Comparison of ENCODE assay signal across 26 cellular contexts in the genomic region with DNA sequence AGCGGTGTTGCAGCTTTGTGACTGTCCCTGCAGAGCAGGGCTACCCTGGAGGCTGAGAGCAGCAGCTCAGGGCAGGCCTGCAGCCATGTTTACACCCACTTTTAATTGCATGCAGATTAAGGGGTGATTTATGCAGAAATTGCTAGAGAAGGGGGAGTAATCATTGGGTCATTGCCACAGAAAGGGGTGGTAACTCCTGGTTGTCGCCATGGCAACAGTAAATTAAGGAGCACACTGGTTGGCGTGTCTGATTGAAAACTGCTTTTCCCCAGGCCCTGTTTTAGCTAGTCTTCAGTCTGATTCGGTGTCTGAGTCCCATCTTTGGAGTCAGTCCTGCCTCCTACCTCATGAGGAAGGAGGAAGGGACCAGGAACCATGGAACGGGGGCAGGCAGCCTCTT.
DNase-seq lines count a peak whose midpoint lies in the region; ATAC-seq and TF ChIP-seq lines count a peak whose summit lies in the region.
"Had no signal": no experiment of that assay in that cellular context is flagged by ENCODE, and none has a peak within 500 bp of the region (broad histone marks: within the 10 kb centered on the region; RNA-seq: fewer than 3 reads in every experiment).

No MANE protein-coding gene starts in this region.

- H3K27ac ChIP-seq in neural progenitor cell: no peak overlapping the region
- H3K27ac ChIP-seq: ascending aorta, heart left ventricle, SJSA1 had no signal

- no peaks in the 10 kb centered on the region for H3K36me3 Mint-ChIP-seq in neural progenitor cell
- H3K36me3 Mint-ChIP-seq: activated naive CD4-positive, alpha-beta T cell treated with anti-CD3 and anti-CD28 coated beads, Interleukin-2, amount 50 U/mL, for 72 hours; memory B cell; stimulated activated effector memory CD8-positive, alpha-beta T cell treated with anti-CD3 and anti-CD28 coated beads, Interleukin-12 subunit alpha, Interleukin-12 subunit beta, amount 100 ng/mL, for 72 hours; T-cell had no signal

- H3K9me3 ChIP-seq in neural progenitor cell (ENCODE audit: low read depth): no peaks in the 10 kb centered on the region
- H3K9me3 ChIP-seq: ascending aorta, BE2C, Caco-2, heart left ventricle, SJSA1 had no signal

- no peaks in the 10 kb centered on the region for H4K20me1 ChIP-seq in neural progenitor cell (ENCODE audit: low read depth)

- no peak overlapping the region for H3K4me2 ChIP-seq in neural progenitor cell

- H2AFZ ChIP-seq in neural progenitor cell (replicated peaks): no peak overlapping the region

- no peaks in the 10 kb centered on the region for H3K27me3 ChIP-seq in H7 (ENCODE audit: control insufficient read depth, insufficient read depth, low read length)
- peaks cover 9% of the 10 kb centered on the region for H3K27me3 ChIP-seq in neural progenitor cell
- H3K27me3 ChIP-seq: ascending aorta, BE2C had no signal

- no peak overlapping the region for H3K4me3 Mint-ChIP-seq in neural progenitor cell
- H3K4me3 Mint-ChIP-seq: activated CD4-positive, alpha-beta T cell treated with anti-CD3 and anti-CD28 coated beads for 36 hours; memory B cell; stimulated activated effector memory CD8-positive, alpha-beta T cell treated with anti-CD3 and anti-CD28 coated beads, Interleukin-12 subunit alpha, Interleukin-12 subunit beta, amount 100 ng/mL, for 72 hours; T-cell had no signal

- H3K36me3 ChIP-seq in H7 (replicated peaks; ENCODE audit: control insufficient read depth, insufficient read depth, low read length) (no peaks in the 10 kb centered on the region), neural progenitor cell (no peaks in the 10 kb centered on the region)
- H3K36me3 ChIP-seq: ascending aorta, BE2C, heart left ventricle, SJSA1 had no signal

- H3K79me2 ChIP-seq in neural progenitor cell (ENCODE audit: low read depth): no peaks in the 10 kb centered on the region

- H3K9me3 Mint-ChIP-seq in neural progenitor cell: peaks cover 20% of the 10 kb centered on the region
- H3K9me3 Mint-ChIP-seq: T-cell had no signal

- no peak overlapping the region for H3K9ac ChIP-seq in neural progenitor cell

- H3K27ac Mint-ChIP-seq in neural progenitor cell: peak overlapping the region; percentile 21
- H3K27ac Mint-ChIP-seq: activated CD4-positive, alpha-beta T cell treated with anti-CD3 and anti-CD28 coated beads for 36 hours; memory B cell; stimulated activated effector memory CD8-positive, alpha-beta T cell treated with anti-CD3 and anti-CD28 coated beads, Interleukin-12 subunit alpha, Interleukin-12 subunit beta, amount 100 ng/mL, for 72 hours; T-cell had no signal

- no peak for ATAC-seq in HG03520 (IDR thresholded peaks at IDR 0.05; ENCODE audit: unreplicated experiment)
- no peak for ATAC-seq in GM18909 (IDR thresholded peaks at IDR 0.05; ENCODE audit: poor library complexity, unreplicated experiment)
- ATAC-seq: activated CD4-positive, alpha-beta T cell treated with anti-CD3 and anti-CD28 coated beads for 36 hours; activated naive CD4-positive, alpha-beta T cell treated with anti-CD3 and anti-CD28 coated beads, Interleukin-2, amount 50 U/mL, for 72 hours; GM12878; heart left ventricle; left cardiac atrium; stimulated activated effector memory CD8-positive, alpha-beta T cell treated with anti-CD3 and anti-CD28 coated beads, Interleukin-12 subunit alpha, Interleukin-12 subunit beta, amount 100 ng/mL, for 72 hours; T-cell had no signal

- H3K27me3 Mint-ChIP-seq in neural progenitor cell (ENCODE audit: insufficient read depth, low read depth): peaks cover 11% of the 10 kb centered on the region
- H3K27me3 Mint-ChIP-seq: activated CD4-positive, alpha-beta T cell treated with anti-CD3 and anti-CD28 coated beads for 36 hours; memory B cell; T-cell had no signal

- no peak for TF ChIP-seq CTCF in neural progenitor cell (IDR thresholded peaks at IDR 0.05)

- DNase-seq in NCI-H2029 (lab: John Stamatoyannopoulos, UW) (peak; percentile 1), NCI-H2029 treated with DMSO at 0.1 percent for 48 hours (lab: John Stamatoyannopoulos, UW) (no peak), H7 (peak; percentile 21), neural progenitor cell (ENCODE audit: low spot score) (peak; percentile 42), NCI-H345 (lab: John Stamatoyannopoulos, UW) (no peak)
- DNase-seq in activated CD8-positive, alpha-beta memory T cell treated with anti-CD3 and anti-CD28 coated beads, Interleukin-2, amount 50 U/mL, for 48 hours: peak; percentile 34
- DNase-seq: activated CD4-positive, alpha-beta T cell treated with anti-CD3 and anti-CD28 coated beads for 36 hours; BE2C; Caco-2; central memory CD4-positive, alpha-beta T cell; left cardiac atrium; NCI-H1105; NCI-H2081 treated with DMSO at 0.1 percent for 48 hours; NCI-H510A treated with DMSO at 0.1 percent for 48 hours; stimulated activated CD4-positive, alpha-beta T cell treated with anti-CD3 and anti-CD28 coated beads, Interleukin-2, amount 100 ng/mL, for 48 hours; substantia nigra had no signal

- peaks cover 22% of the 10 kb centered on the region for H3K4me1 Mint-ChIP-seq in neural progenitor cell
- H3K4me1 Mint-ChIP-seq: memory B cell had no signal

- peaks cover 9% of the 10 kb centered on the region for H3K4me1 ChIP-seq in neural progenitor cell
- H3K4me1 ChIP-seq: ascending aorta, BE2C, Caco-2, heart left ventricle, SJSA1 had no signal

- peaks cover 2% of the 10 kb centered on the region for H3F3A ChIP-seq in neural progenitor cell (ENCODE audit: low read depth)

- H3K4me3 ChIP-seq in H7 (ENCODE audit: insufficient read depth, low read depth, low read length): no peak overlapping the region
- H3K4me3 ChIP-seq in neural progenitor cell: no peak overlapping the region
- H3K4me3 ChIP-seq: ascending aorta, GM12878, heart left ventricle, SJSA1 had no signal

Comparison
In these comparisons a context has a peak if more than half of its experiments do, and no peak if none do; other contexts are left out.
1. DNase-seq: peak in NCI-H2029 (single experiment), H7 (single experiment), activated CD8-positive, alpha-beta memory T cell treated with anti-CD3 and anti-CD28 coated beads, Interleukin-2, amount 50 U/mL, for 48 hours (single experiment) and neural progenitor cell (single experiment); none in NCI-H2029 treated with DMSO at 0.1 percent for 48 hours (single experiment) and NCI-H345 (single experiment).